17 cellular contexts compared by ENCODE assay signal in genomic region chr15:85337398-85338074, GRCh38. TPM values are rescaled to one million over a fixed set of nuclear protein-coding genes. Genes with fewer than 3 reads are reported as not detected.
A peak's percentile ranks its signal among the peaks of the same experiment; 100 is the strongest.
DNase-seq lines count a peak whose midpoint lies in the region; ATAC-seq and TF ChIP-seq lines count a peak whose summit lies in the region.
"Had no signal": no experiment of that assay in that cellular context is flagged by ENCODE, and none has a peak within 500 bp of the region (broad histone marks: within the 10 kb centered on the region; RNA-seq: fewer than 3 reads in every experiment).

No MANE protein-coding gene starts in this region.

- intact Hi-C loops in heart left ventricle (cut with DNase I), result loop anchor here in 7 of 10 donors (2.0 to 10.0 kb wide), 9 partner anchors 25 to 367 kb away; partner anchors contain the start of gene AKAP13 (in 3 of the 7)

- H3K9ac ChIP-seq in neural progenitor cell, result no peak overlapping the region

- H3F3A ChIP-seq in neural progenitor cell (ENCODE audit: low read depth), result no peaks in the 10 kb centered on the region

- TF ChIP-seq POLR2A in heart left ventricle (IDR thresholded peaks at IDR 0.05), result no peak

- H3K9me3 ChIP-seq in WERI-Rb-1 (ENCODE audit: severe bottlenecking), result no peaks in the 10 kb centered on the region
- no peaks in the 10 kb centered on the region for H3K9me3 ChIP-seq in heart left ventricle
- H3K9me3 ChIP-seq in neural progenitor cell (ENCODE audit: low read depth), result no peaks in the 10 kb centered on the region
- H3K9me3 ChIP-seq: tibial artery had no signal

- H3K27ac Mint-ChIP-seq in HFFc6, result peak overlapping the region; percentile 70
- no peak overlapping the region for H3K27ac Mint-ChIP-seq in neural progenitor cell
- H3K27ac Mint-ChIP-seq: activated CD4-positive, alpha-beta memory T cell treated with anti-CD3 and anti-CD28 coated beads for 36 hours; activated T-helper 1 cell treated with anti-CD3 and anti-CD28 coated beads, Interleukin-12 subunit alpha, Interleukin-12 subunit beta, Interleukin-2, Interleukin-4 antibody, amounts not matched to agents 30 ng/mL and 10 ng/mL and 1 ng/mL, durations not matched to agents 14 hours and 24 hours and 36 hours had no signal

- 20 to 31% (median 21%) methylated on average over 9 of the region's 9 CpGs for WGBS in heart left ventricle, 4 donors

- H3K27me3 ChIP-seq in WERI-Rb-1 (ENCODE audit: insufficient read depth, low read depth, severe bottlenecking) (no peaks in the 10 kb centered on the region), heart left ventricle (no peaks in the 10 kb centered on the region), neural progenitor cell (no peaks in the 10 kb centered on the region)
- H3K27me3 ChIP-seq: tibial artery had no signal

- H3K9me3 Mint-ChIP-seq in HFFc6 (no peaks in the 10 kb centered on the region), neural progenitor cell (peaks cover 7% of the 10 kb centered on the region)
- H3K9me3 Mint-ChIP-seq: activated CD4-positive, alpha-beta memory T cell treated with anti-CD3 and anti-CD28 coated beads for 36 hours; activated T-helper 1 cell treated with anti-CD3 and anti-CD28 coated beads, Interleukin-12 subunit alpha, Interleukin-12 subunit beta, Interleukin-2, Interleukin-4 antibody, amounts not matched to agents 30 ng/mL and 10 ng/mL and 1 ng/mL, durations not matched to agents 14 hours and 24 hours and 36 hours had no signal

- no peaks in the 10 kb centered on the region for H4K20me1 ChIP-seq in neural progenitor cell (ENCODE audit: low read depth)

- H3K4me3 Mint-ChIP-seq in HFFc6 (peak overlapping the region; percentile 58), neural progenitor cell (no peak overlapping the region)
- H3K4me3 Mint-ChIP-seq: activated CD4-positive, alpha-beta memory T cell treated with anti-CD3 and anti-CD28 coated beads for 36 hours; activated T-helper 1 cell treated with anti-CD3 and anti-CD28 coated beads, Interleukin-12 subunit alpha, Interleukin-12 subunit beta, Interleukin-2, Interleukin-4 antibody, amounts not matched to agents 30 ng/mL and 10 ng/mL and 1 ng/mL, durations not matched to agents 14 hours and 24 hours and 36 hours; neural crest cell had no signal

- no peak overlapping the region for H3K4me2 ChIP-seq in neural progenitor cell

- DNase-seq in HFFc6, result no peak
- DNase-seq in WERI-Rb-1, result no peak
- peak in 3 of 5 donors; percentile 30 to 44 (median 42) for DNase-seq in heart left ventricle
- DNase-seq in neural progenitor cell (ENCODE audit: low spot score), result no peak
- DNase-seq in NCI-H187 treated with DMSO at 0.1 percent for 48 hours (lab: John Stamatoyannopoulos, UW), result no peak
- no peak for DNase-seq in HT-29 (ENCODE audit: low spot score)
- DNase-seq in 8988T, result no peak
- DNase-seq: activated CD4-positive, alpha-beta memory T cell treated with anti-CD3 and anti-CD28 coated beads for 36 hours; amniotic stem cell; COR-L47; GDM1; SHP77 treated with DMSO at 0.1 percent for 48 hours; tibial artery had no signal

- H3K27me3 Mint-ChIP-seq in HFFc6 (ENCODE audit: insufficient read depth) (no peaks in the 10 kb centered on the region), neural progenitor cell (ENCODE audit: insufficient read depth, low read depth) (peaks cover 9% of the 10 kb centered on the region)
- H3K27me3 Mint-ChIP-seq: activated CD4-positive, alpha-beta memory T cell treated with anti-CD3 and anti-CD28 coated beads for 36 hours had no signal

- ATAC-seq in heart left ventricle (peak in 3 of 4 donors; percentile 36 to 71 (median 48)), HG03159 (IDR thresholded peaks at IDR 0.05; ENCODE audit: unreplicated experiment) (no peak)

- H2AFZ ChIP-seq in neural progenitor cell (replicated peaks), result peak overlapping the region; percentile 69

- H3K4me3 ChIP-seq in WERI-Rb-1 (ENCODE audit: low read depth, low read length), result no peak overlapping the region
- peak overlapping the region in 2 of 12 donors; percentile 9 to 20 for H3K4me3 ChIP-seq in heart left ventricle
- no peak overlapping the region for H3K4me3 ChIP-seq in neural progenitor cell
- H3K4me3 ChIP-seq: tibial artery had no signal

- TF ChIP-seq CTCF in HFFc6 (IDR thresholded peaks at IDR 0.05) (no peak), WERI-Rb-1 (IDR thresholded peaks at IDR 0.05; ENCODE audit: low read depth, low read length) (no peak), heart left ventricle (IDR thresholded peaks at IDR 0.05) (no peak), neural progenitor cell (IDR thresholded peaks at IDR 0.05) (no peak)

- H3K79me2 ChIP-seq in neural progenitor cell (ENCODE audit: low read depth), result no peaks in the 10 kb centered on the region

- H3K36me3 Mint-ChIP-seq in HFFc6 (ENCODE audit: low read depth) (no peaks in the 10 kb centered on the region), neural progenitor cell (no peaks in the 10 kb centered on the region)
- H3K36me3 Mint-ChIP-seq: activated CD4-positive, alpha-beta memory T cell treated with anti-CD3 and anti-CD28 coated beads for 36 hours had no signal

- no peaks in the 10 kb centered on the region for H3K36me3 ChIP-seq in WERI-Rb-1
- H3K36me3 ChIP-seq in heart left ventricle, result no peaks in the 10 kb centered on the region
- no peaks in the 10 kb centered on the region for H3K36me3 ChIP-seq in neural progenitor cell
- H3K36me3 ChIP-seq: tibial artery had no signal

- H3K4me1 Mint-ChIP-seq in HFFc6 (ENCODE audit: low read depth) (peaks cover 70% of the 10 kb centered on the region), neural progenitor cell (peaks cover 13% of the 10 kb centered on the region)

- H3K27ac ChIP-seq in WERI-Rb-1, result peak overlapping the region; percentile 15; the same call in 1 of the 2 replicates
- peak overlapping the region; percentile 63 to 97 (median 86) for H3K27ac ChIP-seq in heart left ventricle
- H3K27ac ChIP-seq in neural progenitor cell, result no peak overlapping the region
- H3K27ac ChIP-seq: epithelial cell of prostate, tibial artery had no signal

- peaks cover 2 to 53% (median 27%) of the 10 kb centered on the region in 12 donors for H3K4me1 ChIP-seq in heart left ventricle
- H3K4me1 ChIP-seq in neural progenitor cell, result peaks cover 8% of the 10 kb centered on the region

RNA-seq across cellular contexts. Expression of gene AKAP13, which starts 42.9 kb away (rescaled TPM):
- total RNA-seq in HFFc6 (2021; fragmentation: NEBNext Ultra II Directional; extraction: Animal tissue kit (Norgen Biotek cat#: 25700)), result 10 to 100 TPM; 29.0 to 51.3 (median 35.6) TPM
- total RNA-seq in heart left ventricle (100 to 1,000 TPM; 259 to 598 (median 357) TPM), neural progenitor cell (ENCODE audit: low replicate concordance) (69.0 and 73.8 TPM in 2 replicates)
- 100 to 1,000 TPM; 124 to 169 TPM for polyA plus RNA-seq in heart left ventricle
- 90.3 and 108 TPM in 2 replicates for total RNA-seq in HT-29 (2014; rRNA removed; shearing (Covaris generic))

Comparison
In these comparisons a context has a peak if more than half of its experiments do, and no peak if none do; other contexts are left out.
1. DNase-seq: peak in heart left ventricle (3 of 5); none in HFFc6 (single experiment), WERI-Rb-1 (single experiment), neural progenitor cell (single experiment), NCI-H187 treated with DMSO at 0.1 percent for 48 hours (single experiment), HT-29 (single experiment) and 8988T (single experiment).